Comparison of ENCODE assay signal across 21 cellular contexts in the genomic region with DNA sequence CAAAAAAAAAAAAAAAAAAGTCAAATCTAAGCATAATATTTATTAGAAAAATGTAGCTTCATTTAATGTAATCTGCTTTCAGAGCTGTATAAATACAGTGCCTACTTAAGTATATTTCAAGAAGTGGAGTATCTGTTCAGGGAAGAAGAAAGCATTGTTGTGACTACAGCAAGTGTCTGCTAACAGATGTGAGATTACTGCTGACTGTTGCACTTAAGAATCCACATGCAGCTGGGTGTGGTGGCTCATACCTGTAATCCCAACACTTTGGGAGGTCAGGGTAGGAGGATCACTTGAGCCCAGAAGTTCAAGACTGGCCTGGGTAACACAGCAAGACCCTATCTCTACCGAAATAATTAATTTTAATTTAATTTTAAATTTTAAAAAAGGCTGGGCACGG. TPM values are rescaled to one million over a fixed set of nuclear protein-coding genes. Genes with fewer than 3 reads are reported as not detected.
"Had no signal": no experiment of that assay in that cellular context is flagged by ENCODE, and none has a peak within 500 bp of the region (broad histone marks: within the 10 kb centered on the region; RNA-seq: fewer than 3 reads in every experiment).

No MANE protein-coding gene starts in this region.

- DNase-seq: activated B cell treated with CpG ODN at 0.5 μM for 24 hours; activated CD4-positive, alpha-beta T cell treated with anti-CD3 and anti-CD28 coated beads for 4 hours; activated CD4-positive, alpha-beta T cell treated with anti-CD3 and anti-CD28 coated beads, Interleukin-2, amount 50 U/mL, for 48 hours; activated CD8-positive, alpha-beta memory T cell treated with anti-CD3 and anti-CD28 coated beads, Interleukin-2, amount 50 U/mL, for 48 hours; activated effector memory CD4-positive, alpha-beta T cell treated with Interleukin-2 at 50 U/mL for 16 hours; activated naive CD4-positive, alpha-beta T cell treated with anti-CD3 and anti-CD28 coated beads, Interleukin-2, amount 10 ng/mL, durations not matched to agents 7 days and 5 days; activated T-cell treated with anti-CD3 and anti-CD28 coated beads, Interleukin-2, amount 50 U/mL, for 72 hours; amygdala; cerebellar nuclear complex; cortex of kidney; foreskin fibroblast; lower lobe of right lung; naive thymus-derived CD4-positive, alpha-beta T cell; retina; stimulated activated CD4-positive, alpha-beta T cell treated with anti-CD3 and anti-CD28 coated beads, Interleukin-4, amount 100 ng/mL, for 1 hour; stimulated activated naive CD4-positive, alpha-beta T cell; T-helper 17 cell; testis had no signal

- H3K9me3 ChIP-seq: lower lobe of right lung, testis had no signal

- ATAC-seq: left lobe of liver; lower lobe of right lung; naive thymus-derived CD4-positive, alpha-beta T cell; T-helper 17 cell had no signal

- H3K4me3 ChIP-seq: lower lobe of right lung, testis had no signal

- H3K27me3 ChIP-seq: testis had no signal

- H3K27ac ChIP-seq: lower lobe of right lung, testis had no signal

RNA-seq across cellular contexts. Expression of a gene that starts 39.9 kb away (rescaled TPM):
- total RNA-seq: activated B cell treated with CpG ODN at 0.5 μM for 24 hours, left lobe of liver, mesenteric fat pad, posterior vena cava, T-helper 17 cell had no signal
- polyA plus RNA-seq: naive thymus-derived CD4-positive, alpha-beta T cell had no signal
